In genomic region chr4:116108606-116109005, GRCh38 we compare ENCODE assay signal across 26 cellular contexts.
"Had no signal": no experiment of that assay in that cellular context is flagged by ENCODE, and none has a peak within 500 bp of the region (broad histone marks: within the 10 kb centered on the region; RNA-seq: fewer than 3 reads in every experiment).

No MANE protein-coding gene starts in this region.

- ATAC-seq: naive thymus-derived CD8-positive, alpha-beta T cell; natural killer cell treated with Interleukin-12 subunit alpha and Interleukin-12 subunit beta and Interleukin-15 and Interleukin-18, amount 100 ng/mL, for 72 hours; psoas muscle; right cardiac atrium; sciatic nerve; stimulated activated effector memory CD8-positive, alpha-beta T cell treated with anti-CD3 and anti-CD28 coated beads, Interleukin-12 subunit alpha, Interleukin-12 subunit beta, amount 100 ng/mL, for 72 hours; stimulated activated naive B cell treated with anti-CD40 and anti-IgM and Interleukin-4, amounts not matched to agents 10 μg/mL and 1 μg/mL and 100 μg/mL, for 72 hours had no signal

- H3K4me3 ChIP-seq: ovary, psoas muscle, skin epidermis, stomach, thoracic aorta, thyroid gland, tibial nerve, upper lobe of left lung, vagina had no signal

- H2AFZ ChIP-seq: parathyroid adenoma had no signal

- FAIRE-seq: urothelium cell line had no signal

- DNase-seq: naive thymus-derived CD8-positive, alpha-beta T cell; nephron progenitor cell; occipital lobe; ovary; posterior cingulate gyrus; psoas muscle; right cardiac atrium; stimulated activated CD4-positive, alpha-beta T cell treated with anti-CD3 and anti-CD28 coated beads, Interleukin-15, amount 100 ng/mL, for 24 hours; stimulated activated CD4-positive, alpha-beta T cell treated with anti-CD3 and anti-CD28 coated beads, Interleukin-2, amount 100 ng/mL, for 24 hours; stimulated activated CD4-positive, alpha-beta T cell treated with anti-CD3 and anti-CD28 coated beads, Interleukin-2, amount 100 ng/mL, for 48 hours; stimulated activated CD4-positive, alpha-beta T cell treated with anti-CD3 and anti-CD28 coated beads, Interleukin-4, amount 100 ng/mL, for 24 hours; stimulated activated naive B cell treated with anti-CD40 and anti-IgM and Interleukin-4, amounts not matched to agents 10 μg/mL and 1 μg/mL and 100 μg/mL, for 72 hours; stimulated activated naive CD4-positive, alpha-beta T cell treated with Interleukin-2 at 50 U/mL for 16 hours; stomach; thyroid gland; trophoblast cell; upper lobe of left lung had no signal

- H3K36me3 ChIP-seq: ovary, stomach, thoracic aorta, thyroid gland, tibial nerve, upper lobe of left lung, vagina had no signal

- H3K9me3 ChIP-seq: ovary, psoas muscle, stomach, thoracic aorta, thyroid gland, tibial nerve, upper lobe of left lung, vagina had no signal

- H3K27me3 ChIP-seq: ovary, stomach, thyroid gland, tibial nerve, upper lobe of left lung, vagina had no signal

- H3K79me2 ChIP-seq: parathyroid adenoma had no signal

- H3K4me1 ChIP-seq: parathyroid adenoma, psoas muscle, stomach, thyroid gland, tibial nerve, upper lobe of left lung, vagina had no signal

- H3K27ac ChIP-seq: ovary, parathyroid adenoma, psoas muscle, skin epidermis, stomach, thoracic aorta, thyroid gland, tibial nerve, upper lobe of left lung, vagina had no signal

- H3K9ac ChIP-seq: parathyroid adenoma had no signal
